1 cellular context compared by ENCODE assay signal in genomic region chr1:41246568-41246967, GRCh38.
TF ChIP-seq lines count a peak whose summit lies in the region.

No MANE protein-coding gene starts in this region.

TF ChIP-seq in H1, 55 proteins besides CTCF, POLR2A, EP300 and RAD21 (continued from another document):
- no peak for TF ChIP-seq CHD7 (IDR thresholded peaks at IDR 0.05; ENCODE audit: insufficient replicate concordance, low read length)
